Comparison of ENCODE assay signal across 17 cellular contexts in genomic region chr5:152994040-152994439, GRCh38.
DNase-seq lines count a peak whose midpoint lies in the region; ATAC-seq and TF ChIP-seq lines count a peak whose summit lies in the region.
"Had no signal": no experiment of that assay in that cellular context is flagged by ENCODE, and none has a peak within 500 bp of the region (broad histone marks: within the 10 kb centered on the region; RNA-seq: fewer than 3 reads in every experiment).

No MANE protein-coding gene starts in this region.

- in situ Hi-C loops in mammary epithelial cell (cut with MboI; ENCODE audit: low sequenced_read_pairs in 2 of 2) = no loop called here

- TF ChIP-seq CTCF in mammary epithelial cell (conservative IDR thresholded peaks at IDR 0.05 in 1 of 2, IDR thresholded peaks at IDR 0.05 in 1 of 2; ENCODE audit: extremely low read depth in 1 of 2, insufficient read depth in 1 of 2, low read depth in 1 of 2, low read length in 2 of 2) = no peak

- H3K4me1 Mint-ChIP-seq in T-helper 2 cell treated with Interferon-gamma antibody and Interleukin-4, amounts not matched to agents 5 μg/mL and 100 μg/mL, for 36 hours (ENCODE audit: low read depth) = no peaks in the 10 kb centered on the region
- H3K4me1 Mint-ChIP-seq: CD14-positive monocyte had no signal

- no peak overlapping the region for H2AFZ ChIP-seq in mammary epithelial cell (ENCODE audit: low read depth, low read length)

- H3K9me3 Mint-ChIP-seq in T-helper 2 cell treated with Interferon-gamma antibody and Interleukin-4, amounts not matched to agents 5 μg/mL and 100 μg/mL, for 36 hours = peaks cover 3% of the 10 kb centered on the region

- H3K4me3 Mint-ChIP-seq in T-helper 2 cell treated with Interferon-gamma antibody and Interleukin-4, amounts not matched to agents 5 μg/mL and 100 μg/mL, for 36 hours = no peak overlapping the region
- H3K4me3 Mint-ChIP-seq: CD14-positive monocyte had no signal

- H4K8ac ChIP-seq in mesendoderm (ENCODE audit: low read depth, low read length) = no peak overlapping the region

- WGBS in mammary epithelial cell (ENCODE audit: low coverage, missing lambda C conversion rate) = 52% methylated on average over 2 of the region's 2 CpGs
- no CpG with 5 or more reads among the region's 2 CpGs for WGBS in mesendoderm (ENCODE audit: extremely low coverage, insufficient coverage, low lambda C conversion rate)

- H3K4me3 ChIP-seq in mammary epithelial cell (replicated peaks in 1 of 3; ENCODE audit: insufficient read depth in 1 of 3, low read depth in 2 of 3, low read length in 3 of 3) = no peak overlapping the region
- H3K4me3 ChIP-seq in mesendoderm (ENCODE audit: low read length) = no peak overlapping the region
- H3K4me3 ChIP-seq: MG63, SJSA1 had no signal

- intact Hi-C loops in mammary epithelial cell (cut with micrococcal nuclease) = loop anchor here (5.0 kb wide), 1 partner anchor 88 kb away; no protein-coding TSS in a partner anchor

- H3K36me3 Mint-ChIP-seq in T-helper 2 cell treated with Interferon-gamma antibody and Interleukin-4, amounts not matched to agents 5 μg/mL and 100 μg/mL, for 36 hours (ENCODE audit: low read depth) = no peaks in the 10 kb centered on the region
- H3K36me3 Mint-ChIP-seq: CD14-positive monocyte had no signal

- H3K79me2 ChIP-seq in mammary epithelial cell (ENCODE audit: insufficient read depth, low read length) = no peaks in the 10 kb centered on the region
- no peaks in the 10 kb centered on the region for H3K79me2 ChIP-seq in mesendoderm (ENCODE audit: control insufficient read depth, insufficient read depth, low read length)

- no peak overlapping the region for H3K27ac ChIP-seq in mammary epithelial cell (ENCODE audit: insufficient read depth, low read depth, low read length)
- H3K27ac ChIP-seq in mesendoderm (ENCODE audit: low read depth, low read length) = no peak overlapping the region
- H3K27ac ChIP-seq: SJSA1 had no signal

- peak; percentile 35 for DNase-seq in HPDE6-E6E7 (ENCODE audit: extremely low spot score)
- DNase-seq in NCI-H2196 treated with DMSO at 0.1 percent for 48 hours (lab: John Stamatoyannopoulos, UW; ENCODE audit: unreplicated experiment) = peak; percentile 51
- peak; percentile 26 for DNase-seq in mammary epithelial cell
- DNase-seq in left lobe of liver (ENCODE audit: low spot score) = no peak
- DNase-seq in mesendoderm = no peak
- no peak for DNase-seq in HT-29 (ENCODE audit: low spot score)
- no peak for DNase-seq in T-helper 2 cell treated with Interferon-gamma antibody and Interleukin-4, amounts not matched to agents 5 μg/mL and 100 μg/mL, for 36 hours (ENCODE audit: low spot score)
- DNase-seq: AML-193, DMS 273 treated with DMSO at 0.1 percent for 48 hours, MG63, NCI-H1092 treated with DMSO at 0.1 percent for 48 hours, NCI-H187 treated with DMSO at 0.1 percent for 48 hours, NCI-H524 treated with DMSO at 0.1 percent for 48 hours, PC-3, SW 1271 had no signal

- H3K9ac ChIP-seq in mammary epithelial cell (ENCODE audit: insufficient read depth, low read length) (no peak overlapping the region), mesendoderm (ENCODE audit: low read length) (no peak overlapping the region)

- ATAC-seq in left lobe of liver = peak; percentile 42
- ATAC-seq: PC-3 had no signal

- no peak overlapping the region for H2BK15ac ChIP-seq in mesendoderm (replicated peaks; ENCODE audit: low read depth)

- H3K4me1 ChIP-seq in mammary epithelial cell (ENCODE audit: insufficient read depth, low read length) = peaks cover 4% of the 10 kb centered on the region
- no peaks in the 10 kb centered on the region for H3K4me1 ChIP-seq in mesendoderm (ENCODE audit: control insufficient read depth, low read depth, low read length)
- H3K4me1 ChIP-seq: SJSA1 had no signal

- H3K27me3 Mint-ChIP-seq in T-helper 2 cell treated with Interferon-gamma antibody and Interleukin-4, amounts not matched to agents 5 μg/mL and 100 μg/mL, for 36 hours (ENCODE audit: low read depth) = no peaks in the 10 kb centered on the region

- H2AK5ac ChIP-seq in mesendoderm (ENCODE audit: low read length) = no peak overlapping the region

- no peak overlapping the region for H3K23ac ChIP-seq in mesendoderm (ENCODE audit: low read length)

- H3K79me1 ChIP-seq in mesendoderm (ENCODE audit: low read length) = no peaks in the 10 kb centered on the region

- CTCF ChIA-PET in mammary epithelial cell (lab: Charles Lee; ENCODE audit: low non-redundant PET) = no interaction called here

- dilution Hi-C loops in mammary epithelial cell (cut with HindIII; ENCODE audit: low sequenced_read_pairs) = no loop called here

- no peak overlapping the region for H3K56ac ChIP-seq in mesendoderm (ENCODE audit: low read length)

- no peak overlapping the region for H3K4me2 ChIP-seq in mammary epithelial cell (ENCODE audit: insufficient read depth, low read depth, low read length)
- no peak overlapping the region for H3K4me2 ChIP-seq in mesendoderm (ENCODE audit: low read length)

- no peak overlapping the region for H2BK5ac ChIP-seq in mesendoderm (ENCODE audit: low read length)

- H3K9me3 ChIP-seq in mammary epithelial cell (replicated peaks; ENCODE audit: insufficient read depth, low read length) = no peaks in the 10 kb centered on the region
- H3K9me3 ChIP-seq: MG63, SJSA1 had no signal

- H3K36me3 ChIP-seq in mammary epithelial cell (ENCODE audit: insufficient read depth, low read length) (no peaks in the 10 kb centered on the region), mesendoderm (ENCODE audit: control insufficient read depth, insufficient read depth, low read length) (no peaks in the 10 kb centered on the region)
- H3K36me3 ChIP-seq: MG63, SJSA1 had no signal

- no peak overlapping the region for H2BK120ac ChIP-seq in mesendoderm (ENCODE audit: low read depth, low read length)

- no TSS peak for BruUV-seq in mammary epithelial cell (replicated peaks; lab: Mats Ljungman, UMichigan)

- H3K27me3 ChIP-seq in mammary epithelial cell (ENCODE audit: insufficient read depth, low read length) (no peaks in the 10 kb centered on the region), mesendoderm (ENCODE audit: insufficient read depth, low read length, poor library complexity) (no peaks in the 10 kb centered on the region)
- H3K27me3 ChIP-seq: MG63, SJSA1 had no signal

- no peak overlapping the region for H3K18ac ChIP-seq in mesendoderm (ENCODE audit: low read length)

- no peak overlapping the region for H4K5ac ChIP-seq in mesendoderm (ENCODE audit: low read length)

- H4K20me1 ChIP-seq in mammary epithelial cell (ENCODE audit: insufficient read depth, low read length) = no peaks in the 10 kb centered on the region

- H3K27ac Mint-ChIP-seq in T-helper 2 cell treated with Interferon-gamma antibody and Interleukin-4, amounts not matched to agents 5 μg/mL and 100 μg/mL, for 36 hours = no peak overlapping the region
- H3K27ac Mint-ChIP-seq: CD14-positive monocyte had no signal

- no peak overlapping the region for H3K4ac ChIP-seq in mesendoderm (ENCODE audit: low read depth, low read length)

Comparison
In these comparisons a context has a peak if more than half of its experiments do, and no peak if none do; other contexts are left out.
1. DNase-seq: peak in HPDE6-E6E7 (single experiment), NCI-H2196 treated with DMSO at 0.1 percent for 48 hours (single experiment) and mammary epithelial cell (single experiment); none in left lobe of liver (single experiment), mesendoderm (single experiment), HT-29 (single experiment) and T-helper 2 cell treated with Interferon-gamma antibody and Interleukin-4, amounts not matched to agents 5 μg/mL and 100 μg/mL, for 36 hours (single experiment).